Comparison of ENCODE assay signal across 28 cellular contexts in genomic region chr12:69972136-69972535, GRCh38.
"Had no signal": no experiment of that assay in that cellular context is flagged by ENCODE, and none has a peak within 500 bp of the region (broad histone marks: within the 10 kb centered on the region; RNA-seq: fewer than 3 reads in every experiment).

No MANE protein-coding gene starts in this region.

- H3K27me3 Mint-ChIP-seq: activated T-cell treated with anti-CD3 and anti-CD28 coated beads, Interleukin-2, amount 50 U/mL, for 24 hours had no signal

- H3K4me3 ChIP-seq: K562, SK-N-MC had no signal

- ATAC-seq: activated CD8-positive, alpha-beta memory T cell treated with anti-CD3 and anti-CD28 coated beads, Interleukin-2, amount 10 ng/mL, durations not matched to agents 7 days and 5 days; K562; T-cell had no signal

- H3K27ac ChIP-seq: SK-N-MC had no signal

- H3K9me3 Mint-ChIP-seq: activated B cell treated with CpG ODN at 0.5 μM for 24 hours; activated CD4-positive, alpha-beta T cell treated with anti-CD3 and anti-CD28 coated beads, Interleukin-2, amount 10 ng/mL, durations not matched to agents 24 days and 14 days; activated naive CD4-positive, alpha-beta T cell treated with anti-CD3 and anti-CD28 coated beads, Interleukin-2, amount 50 U/mL, for 24 hours; activated T-cell treated with anti-CD3 and anti-CD28 coated beads, Interleukin-2, amount 50 U/mL, for 24 hours; activated T-helper 1 cell treated with anti-CD3 and anti-CD28 coated beads, Interleukin-12 subunit alpha, Interleukin-12 subunit beta, Interleukin-2, Interleukin-4 antibody, amounts not matched to agents 30 ng/mL and 10 ng/mL and 1 ng/mL, durations not matched to agents 14 hours and 24 hours and 36 hours; T-cell had no signal

- H3K27ac Mint-ChIP-seq: activated B cell treated with CpG ODN at 0.5 μM for 24 hours; activated CD4-positive, alpha-beta T cell treated with anti-CD3 and anti-CD28 coated beads, Interleukin-2, amount 10 ng/mL, durations not matched to agents 24 days and 14 days; activated CD8-positive, alpha-beta memory T cell treated with anti-CD3 and anti-CD28 coated beads, Interleukin-2, amount 10 ng/mL, durations not matched to agents 7 days and 5 days; activated naive CD4-positive, alpha-beta T cell treated with anti-CD3 and anti-CD28 coated beads, Interleukin-2, amount 50 U/mL, for 24 hours; activated T-cell treated with anti-CD3 and anti-CD28 coated beads, Interleukin-2, amount 50 U/mL, for 24 hours; activated T-helper 1 cell treated with anti-CD3 and anti-CD28 coated beads, Interleukin-12 subunit alpha, Interleukin-12 subunit beta, Interleukin-2, Interleukin-4 antibody, amounts not matched to agents 30 ng/mL and 10 ng/mL and 1 ng/mL, durations not matched to agents 14 hours and 24 hours and 36 hours; T-cell had no signal

- DNase-seq: activated B cell treated with CpG ODN at 0.5 μM for 24 hours; activated CD4-positive, alpha-beta T cell treated with anti-CD3 and anti-CD28 coated beads for 1 hour; activated CD4-positive, alpha-beta T cell treated with anti-CD3 and anti-CD28 coated beads, Interleukin-2, amount 10 ng/mL, durations not matched to agents 24 days and 14 days; activated CD4-positive, alpha-beta T cell treated with anti-CD3 and anti-CD28 coated beads, Interleukin-2, amount 50 U/mL, for 48 hours; activated CD8-positive, alpha-beta memory T cell treated with anti-CD3 and anti-CD28 coated beads, Interleukin-2, amount 10 ng/mL, durations not matched to agents 7 days and 5 days; activated effector memory CD4-positive, alpha-beta T cell treated with Interleukin-2 at 50 U/mL for 16 hours; activated naive CD4-positive, alpha-beta T cell; activated T-cell treated with anti-CD3 and anti-CD28 coated beads, Interleukin-2, amount 50 U/mL, for 24 hours; aorta; Kasumi-1; NCI-H1105 treated with DMSO at 0.1 percent for 48 hours; NCI-H1436 treated with DMSO at 0.1 percent for 48 hours; NCI-H187; NCI-H2081 treated with DMSO at 0.1 percent for 48 hours; NCI-H2171 treated with DMSO at 0.1 percent for 48 hours; NCI-H226; NCI-H526 treated with DMSO at 0.1 percent for 48 hours; NCI-H82; SHP77 treated with DMSO at 0.1 percent for 48 hours; T-cell; T-helper 2 cell; T1000 had no signal

- H3K4me1 Mint-ChIP-seq: activated B cell treated with CpG ODN at 0.5 μM for 24 hours; activated CD4-positive, alpha-beta T cell treated with anti-CD3 and anti-CD28 coated beads, Interleukin-2, amount 10 ng/mL, durations not matched to agents 24 days and 14 days; activated CD8-positive, alpha-beta memory T cell treated with anti-CD3 and anti-CD28 coated beads, Interleukin-2, amount 10 ng/mL, durations not matched to agents 7 days and 5 days; activated naive CD4-positive, alpha-beta T cell treated with anti-CD3 and anti-CD28 coated beads, Interleukin-2, amount 50 U/mL, for 24 hours; T-cell had no signal

- H3K36me3 Mint-ChIP-seq: activated CD8-positive, alpha-beta memory T cell treated with anti-CD3 and anti-CD28 coated beads, Interleukin-2, amount 10 ng/mL, durations not matched to agents 7 days and 5 days; activated naive CD4-positive, alpha-beta T cell treated with anti-CD3 and anti-CD28 coated beads, Interleukin-2, amount 50 U/mL, for 24 hours; T-cell had no signal

- H3K4me3 Mint-ChIP-seq: activated B cell treated with CpG ODN at 0.5 μM for 24 hours; activated CD4-positive, alpha-beta T cell treated with anti-CD3 and anti-CD28 coated beads, Interleukin-2, amount 10 ng/mL, durations not matched to agents 24 days and 14 days; activated CD8-positive, alpha-beta memory T cell treated with anti-CD3 and anti-CD28 coated beads, Interleukin-2, amount 10 ng/mL, durations not matched to agents 7 days and 5 days; activated naive CD4-positive, alpha-beta T cell treated with anti-CD3 and anti-CD28 coated beads, Interleukin-2, amount 50 U/mL, for 24 hours; activated T-cell treated with anti-CD3 and anti-CD28 coated beads, Interleukin-2, amount 50 U/mL, for 24 hours; activated T-helper 1 cell treated with anti-CD3 and anti-CD28 coated beads, Interleukin-12 subunit alpha, Interleukin-12 subunit beta, Interleukin-2, Interleukin-4 antibody, amounts not matched to agents 30 ng/mL and 10 ng/mL and 1 ng/mL, durations not matched to agents 14 hours and 24 hours and 36 hours; T-cell had no signal

- FAIRE-seq: K562, RCC 7860, TTC549 had no signal
